1 cellular context compared by ENCODE assay signal in genomic region chr19:38949580-38950367, GRCh38.
TF ChIP-seq lines count a peak whose summit lies in the region.

No MANE protein-coding gene starts in this region.

TF ChIP-seq in WTC11, 78 proteins besides CTCF, POLR2A, EP300 and RAD21 (continued from another document and continues in another):
- TF ChIP-seq ARID4B (CRISPR knock-in tag; IDR thresholded peaks at IDR 0.05; ENCODE audit: borderline replicate concordance) (peak; percentile 87; the same call in 1 of the 2 replicates), SOX15 (CRISPR knock-in tag; IDR thresholded peaks at IDR 0.05) (no peak), PREB (CRISPR knock-in tag; IDR thresholded peaks at IDR 0.05; ENCODE audit: borderline replicate concordance) (no peak), ZNF396 (CRISPR knock-in tag; IDR thresholded peaks at IDR 0.05; ENCODE audit: borderline replicate concordance) (no peak), OVOL2 (CRISPR knock-in tag; IDR thresholded peaks at IDR 0.05; ENCODE audit: borderline replicate concordance) (no peak), GRHL2 (CRISPR knock-in tag; IDR thresholded peaks at IDR 0.05; ENCODE audit: insufficient replicate concordance, severe bottlenecking) (no peak), ZMAT4 (CRISPR knock-in tag; IDR thresholded peaks at IDR 0.05) (no peak; the same call in 1 of the 2 replicates), ZNF423 (CRISPR knock-in tag; IDR thresholded peaks at IDR 0.05) (peak; percentile 94), TP53 (CRISPR knock-in tag; IDR thresholded peaks at IDR 0.05) (0 out of 2 replicates have a peak, but pooled peaks have one; percentile 79), KAT7 (CRISPR knock-in tag; IDR thresholded peaks at IDR 0.05; ENCODE audit: borderline replicate concordance) (no peak), NFYB (CRISPR knock-in tag; conservative IDR thresholded peaks at IDR 0.05; ENCODE audit: low read depth) (0 out of 2 replicates have a peak, but pooled peaks have one; percentile 18), NFATC4 (CRISPR knock-in tag; IDR thresholded peaks at IDR 0.05) (no peak), ZSCAN18 (CRISPR knock-in tag; IDR thresholded peaks at IDR 0.05) (no peak), ZNF263 (CRISPR knock-in tag; IDR thresholded peaks at IDR 0.05; ENCODE audit: low read depth) (no peak), ATF3 (CRISPR knock-in tag; conservative IDR thresholded peaks at IDR 0.05) (no peak), HMGA2 (CRISPR knock-in tag; IDR thresholded peaks at IDR 0.05) (no peak), NR3C1 (CRISPR knock-in tag; conservative IDR thresholded peaks at IDR 0.05; ENCODE audit: low read depth) (no peak), JAZF1 (CRISPR knock-in tag; IDR thresholded peaks at IDR 0.05) (no peak), MAX (CRISPR knock-in tag; IDR thresholded peaks at IDR 0.05) (peak; percentile 92), ZNF232 (CRISPR knock-in tag; IDR thresholded peaks at IDR 0.05) (peak; percentile 95), CREB1 (CRISPR knock-in tag; IDR thresholded peaks at IDR 0.05) (no peak), ATF2 (CRISPR knock-in tag; IDR thresholded peaks at IDR 0.05; ENCODE audit: borderline replicate concordance, low read depth) (no peak), USF1 (CRISPR knock-in tag; IDR thresholded peaks at IDR 0.05) (peak; percentile 71), ATF1 (CRISPR knock-in tag; IDR thresholded peaks at IDR 0.05) (no peak), CREM (CRISPR knock-in tag; IDR thresholded peaks at IDR 0.05) (no peak), ZNF281 (CRISPR knock-in tag; IDR thresholded peaks at IDR 0.05) (no peak), FOXK1 (CRISPR knock-in tag; IDR thresholded peaks at IDR 0.05) (peak; percentile 42), AR (CRISPR knock-in tag; IDR thresholded peaks at IDR 0.05) (no peak), PRRX2 (CRISPR knock-in tag; IDR thresholded peaks at IDR 0.05) (no peak), STAT6 (CRISPR knock-in tag; conservative IDR thresholded peaks at IDR 0.05; ENCODE audit: low read depth) (no peak), EMX1 (CRISPR knock-in tag; IDR thresholded peaks at IDR 0.05) (0 out of 2 replicates have a peak, but pooled peaks have one; percentile 36), JUN (CRISPR knock-in tag; IDR thresholded peaks at IDR 0.05) (no peak), E2F1 (CRISPR knock-in tag; IDR thresholded peaks at IDR 0.05) (no peak), USF2 (CRISPR knock-in tag; IDR thresholded peaks at IDR 0.05) (peak; percentile 70), NFE2L1 (CRISPR knock-in tag; IDR thresholded peaks at IDR 0.05) (peak; percentile 69), ZNF671 (CRISPR knock-in tag; IDR thresholded peaks at IDR 0.05) (no peak), CBFB (CRISPR knock-in tag; IDR thresholded peaks at IDR 0.05; ENCODE audit: low read depth) (0 out of 2 replicates have a peak, but pooled peaks have one; percentile 45)
